In genomic region chrX:67520671-67521070, GRCh38 we compare ENCODE assay signal across 36 cellular contexts. TPM values are rescaled to one million over a fixed set of nuclear protein-coding genes. Genes with fewer than 3 reads are reported as not detected.
"Had no signal": no experiment of that assay in that cellular context is flagged by ENCODE, and none has a peak within 500 bp of the region (broad histone marks: within the 10 kb centered on the region; RNA-seq: fewer than 3 reads in every experiment).

No MANE protein-coding gene starts in this region.

- H3K36me3 ChIP-seq: MG63 had no signal

- DNase-seq: Karpas-422, Kasumi-1, MG63, MM.1S, MV-4-11, NCI-H1048, NCI-H1092, NCI-H1092 treated with DMSO at 0.1 percent for 48 hours, NCI-H1105, NCI-H1105 treated with DMSO at 0.1 percent for 48 hours, NCI-H1417, NCI-H1417 treated with DMSO at 0.1 percent for 48 hours, NCI-H1436, NCI-H1436 treated with DMSO at 0.1 percent for 48 hours, NCI-H146, NCI-H1694, NCI-H1694 treated with DMSO at 0.1 percent for 48 hours, NCI-H187, NCI-H187 treated with DMSO at 0.1 percent for 48 hours, NCI-H1930, NCI-H2029, NCI-H2029 treated with DMSO at 0.1 percent for 48 hours, NCI-H2081, NCI-H2081 treated with DMSO at 0.1 percent for 48 hours, NCI-H2107, NCI-H2171, NCI-H2171 treated with DMSO at 0.1 percent for 48 hours, NCI-H2227 treated with DMSO at 0.1 percent for 48 hours, NCI-H226, NCI-H345, NCI-H446, NCI-H446 treated with DMSO at 0.1 percent for 48 hours, NCI-H510A, NCI-H510A treated with DMSO at 0.1 percent for 48 hours, NCI-H524 had no signal

- H3K4me3 ChIP-seq: MG63 had no signal

- H3K9me3 ChIP-seq: MG63 had no signal

- H3K27me3 ChIP-seq: MG63 had no signal

RNA-seq across cellular contexts. Expression of gene AR, which starts 23.1 kb away (rescaled TPM):
- total RNA-seq: MCF 10A had no signal
